Comparison of ENCODE assay signal across 27 cellular contexts in genomic region chr10:23419201-23419600, GRCh38.
"Had no signal": no experiment of that assay in that cellular context is flagged by ENCODE, and none has a peak within 500 bp of the region (broad histone marks: within the 10 kb centered on the region; RNA-seq: fewer than 3 reads in every experiment).

No MANE protein-coding gene starts in this region.

- H3K4me2 ChIP-seq: SK-N-SH had no signal

- ATAC-seq: activated CD4-positive, CD25-positive, alpha-beta regulatory T cell treated with anti-CD3 and anti-CD28 coated beads, Interleukin-2, amount 50 U/mL, for 24 hours; activated CD8-positive, alpha-beta T cell treated with anti-CD3 and anti-CD28 coated beads for 36 hours; Panc1; Right ventricle myocardium inferior had no signal

- H3K4me1 ChIP-seq: breast epithelium, SJCRH30 had no signal

- H3K36me3 ChIP-seq: breast epithelium, SJCRH30, WERI-Rb-1 had no signal

- DNase-seq: activated CD4-positive, alpha-beta T cell treated with anti-CD3 and anti-CD28 coated beads for 4 hours; activated CD8-positive, alpha-beta memory T cell treated with anti-CD3 and anti-CD28 coated beads, Interleukin-2, amount 50 U/mL, for 48 hours; activated CD8-positive, alpha-beta T cell treated with anti-CD3 and anti-CD28 coated beads for 36 hours; activated effector memory CD4-positive, alpha-beta T cell treated with Interleukin-2 at 50 U/mL for 16 hours; activated naive CD4-positive, alpha-beta T cell; activated T-cell treated with anti-CD3 and anti-CD28 coated beads, Interleukin-2, amount 50 U/mL, for 1 hour; aorta; caudate nucleus; Karpas-422; MM.1S; NCI-H1105; NCI-H1436; NCI-H1694 treated with DMSO at 0.1 percent for 48 hours; NCI-H2029 treated with DMSO at 0.1 percent for 48 hours; NCI-H446; NCI-H526; NCI-H82; OCI-M1; RPMI8226; SJCRH30; SK-N-SH; T-helper 1 cell; WERI-Rb-1 had no signal

- H3K9ac ChIP-seq: SK-N-SH had no signal

- H3K9me3 ChIP-seq: breast epithelium, SJCRH30, SK-N-SH had no signal

- H3K4me3 ChIP-seq: breast epithelium, SJCRH30 had no signal

- H3K27me3 ChIP-seq: breast epithelium, SJCRH30 had no signal

- H3K27ac ChIP-seq: breast epithelium, SJCRH30, WERI-Rb-1 had no signal
